28 cellular contexts compared by ENCODE assay signal in genomic region chr4:20065952-20066351, GRCh38.
"Had no signal": no experiment of that assay in that cellular context is flagged by ENCODE, and none has a peak within 500 bp of the region (broad histone marks: within the 10 kb centered on the region; RNA-seq: fewer than 3 reads in every experiment).

No MANE protein-coding gene starts in this region.

- H3K36me3 ChIP-seq: adrenal gland, esophagus muscularis mucosa, WERI-Rb-1 had no signal

- ATAC-seq: activated CD4-positive, CD25-positive, alpha-beta regulatory T cell treated with anti-CD3 and anti-CD28 coated beads, Interleukin-2, amount 50 U/mL, for 24 hours; activated CD8-positive, alpha-beta T cell treated with anti-CD3 and anti-CD28 coated beads for 36 hours; activated naive CD8-positive, alpha-beta T cell treated with anti-CD3 and anti-CD28 coated beads, Interleukin-2, amount 50 U/mL, for 24 hours; activated T-cell treated with anti-CD3 and anti-CD28 coated beads, Interleukin-2, amount 50 U/mL, for 4 hours; activated T-helper 17 cell treated with anti-CD3 and anti-CD28 coated beads, Interleukin-2, amount 50 U/mL, for 72 hours; body of pancreas; effector memory CD8-positive, alpha-beta T cell had no signal

- H3K4me3 Mint-ChIP-seq: activated B cell treated with CpG ODN at 0.5 μM for 24 hours; activated CD8-positive, alpha-beta T cell treated with anti-CD3 and anti-CD28 coated beads for 36 hours; activated naive CD4-positive, alpha-beta T cell treated with anti-CD3 and anti-CD28 coated beads for 36 hours; activated naive CD4-positive, alpha-beta T cell treated with anti-CD3 and anti-CD28 coated beads, Interleukin-2, amount 50 U/mL, for 24 hours; activated naive CD8-positive, alpha-beta T cell treated with anti-CD3 and anti-CD28 coated beads for 36 hours; activated naive CD8-positive, alpha-beta T cell treated with anti-CD3 and anti-CD28 coated beads, Interleukin-2, amount 50 U/mL, for 24 hours; activated T-cell treated with anti-CD3 and anti-CD28 coated beads, Interleukin-2, amount 50 U/mL, for 4 hours; activated T-helper 17 cell treated with anti-CD3 and anti-CD28 coated beads, Interleukin-2, amount 50 U/mL, for 72 hours; effector memory CD8-positive, alpha-beta T cell had no signal

- H3K9me3 ChIP-seq: adrenal gland, body of pancreas, esophagus muscularis mucosa had no signal

- H3K4me3 ChIP-seq: adrenal gland, body of pancreas, esophagus muscularis mucosa had no signal

- H3K27ac ChIP-seq: adrenal gland, body of pancreas, esophagus muscularis mucosa, WERI-Rb-1 had no signal

- H3K27me3 Mint-ChIP-seq: activated B cell treated with CpG ODN at 0.5 μM for 24 hours; activated CD8-positive, alpha-beta T cell treated with anti-CD3 and anti-CD28 coated beads for 36 hours; activated naive CD4-positive, alpha-beta T cell treated with anti-CD3 and anti-CD28 coated beads, Interleukin-2, amount 50 U/mL, for 24 hours; activated naive CD8-positive, alpha-beta T cell treated with anti-CD3 and anti-CD28 coated beads for 36 hours; activated naive CD8-positive, alpha-beta T cell treated with anti-CD3 and anti-CD28 coated beads, Interleukin-2, amount 50 U/mL, for 24 hours; activated T-helper 17 cell treated with anti-CD3 and anti-CD28 coated beads, Interleukin-2, amount 50 U/mL, for 72 hours; effector memory CD8-positive, alpha-beta T cell had no signal

- H3K4me1 Mint-ChIP-seq: activated B cell treated with CpG ODN at 0.5 μM for 24 hours; activated naive CD4-positive, alpha-beta T cell treated with anti-CD3 and anti-CD28 coated beads, Interleukin-2, amount 50 U/mL, for 24 hours; activated naive CD8-positive, alpha-beta T cell treated with anti-CD3 and anti-CD28 coated beads for 36 hours; activated naive CD8-positive, alpha-beta T cell treated with anti-CD3 and anti-CD28 coated beads, Interleukin-2, amount 50 U/mL, for 24 hours; activated T-helper 17 cell treated with anti-CD3 and anti-CD28 coated beads, Interleukin-2, amount 50 U/mL, for 72 hours had no signal

- H3K27me3 ChIP-seq: adrenal gland, body of pancreas, esophagus muscularis mucosa had no signal

- H3K36me3 Mint-ChIP-seq: activated naive CD4-positive, alpha-beta T cell treated with anti-CD3 and anti-CD28 coated beads, Interleukin-2, amount 50 U/mL, for 24 hours; activated naive CD8-positive, alpha-beta T cell treated with anti-CD3 and anti-CD28 coated beads for 36 hours had no signal

- DNase-seq: activated B cell treated with CpG ODN at 0.5 μM for 24 hours; activated CD4-positive, alpha-beta T cell treated with anti-CD3 and anti-CD28 coated beads for 48 hours; activated CD4-positive, alpha-beta T cell treated with anti-CD3 and anti-CD28 coated beads, Interleukin-2, amount 50 U/mL, for 1 hour; activated CD4-positive, alpha-beta T cell treated with anti-CD3 and anti-CD28 coated beads, Interleukin-2, amount 50 U/mL, for 48 hours; activated CD8-positive, alpha-beta memory T cell treated with anti-CD3 and anti-CD28 coated beads for 24 hours; activated CD8-positive, alpha-beta T cell treated with anti-CD3 and anti-CD28 coated beads for 36 hours; activated effector memory CD4-positive, alpha-beta T cell treated with anti-CD3 and anti-CD28 coated beads, Interleukin-2, amount 50 U/mL, for 16 hours; activated naive CD4-positive, alpha-beta T cell treated with anti-CD3 and anti-CD28 coated beads for 36 hours; activated naive CD8-positive, alpha-beta T cell treated with anti-CD3 and anti-CD28 coated beads for 36 hours; activated naive CD8-positive, alpha-beta T cell treated with anti-CD3 and anti-CD28 coated beads, Interleukin-2, amount 50 U/mL, for 24 hours; activated T-cell treated with anti-CD3 and anti-CD28 coated beads, Interleukin-2, amount 50 U/mL, for 4 hours; adrenal gland; amygdala; aorta; body of pancreas; caudate nucleus; cortex of kidney; dermis blood vessel endothelial cell; effector CD4-positive, alpha-beta T cell; effector memory CD8-positive, alpha-beta T cell; erythroblast; head of caudate nucleus; T-helper 2 cell; WERI-Rb-1 had no signal

- H3K4me1 ChIP-seq: adrenal gland, body of pancreas, esophagus muscularis mucosa had no signal

- H3K27ac Mint-ChIP-seq: activated B cell treated with CpG ODN at 0.5 μM for 24 hours; activated CD8-positive, alpha-beta T cell treated with anti-CD3 and anti-CD28 coated beads for 36 hours; activated naive CD4-positive, alpha-beta T cell treated with anti-CD3 and anti-CD28 coated beads for 36 hours; activated naive CD4-positive, alpha-beta T cell treated with anti-CD3 and anti-CD28 coated beads, Interleukin-2, amount 50 U/mL, for 24 hours; activated naive CD8-positive, alpha-beta T cell treated with anti-CD3 and anti-CD28 coated beads for 36 hours; activated naive CD8-positive, alpha-beta T cell treated with anti-CD3 and anti-CD28 coated beads, Interleukin-2, amount 50 U/mL, for 24 hours; activated T-helper 17 cell treated with anti-CD3 and anti-CD28 coated beads, Interleukin-2, amount 50 U/mL, for 72 hours; effector memory CD8-positive, alpha-beta T cell had no signal
